18 cellular contexts compared by ENCODE assay signal in the genomic region with DNA sequence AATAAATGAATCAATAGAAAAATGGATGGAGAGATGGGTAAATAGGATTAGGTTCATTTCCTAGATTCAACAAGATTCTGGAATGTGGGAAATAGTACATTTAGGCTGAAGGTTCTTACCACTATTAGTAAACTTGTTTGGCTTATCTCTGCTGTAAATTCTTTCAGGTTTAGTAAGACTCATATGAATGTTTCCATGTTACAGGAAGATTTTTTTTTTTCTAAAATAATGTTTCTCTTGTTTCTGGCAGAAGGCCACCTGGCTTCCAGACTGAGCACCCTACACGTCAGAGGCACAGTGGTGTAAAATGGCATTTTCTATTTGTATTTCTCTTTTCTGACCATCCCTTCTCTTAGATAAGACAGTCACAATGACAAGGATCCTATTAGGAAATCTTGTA. TPM values are rescaled to one million over a fixed set of nuclear protein-coding genes. Genes with fewer than 3 reads are reported as not detected.
DNase-seq lines count a peak whose midpoint lies in the region; ATAC-seq and TF ChIP-seq lines count a peak whose summit lies in the region.
"Had no signal": no experiment of that assay in that cellular context is flagged by ENCODE, and none has a peak within 500 bp of the region (broad histone marks: within the 10 kb centered on the region; RNA-seq: fewer than 3 reads in every experiment).

No MANE protein-coding gene starts in this region.

- no peaks in the 10 kb centered on the region for H3K4me1 ChIP-seq in left lung
- H3K4me1 ChIP-seq: parathyroid adenoma, upper lobe of right lung had no signal

- POLR2A ChIA-PET in activated CD4-positive, alpha-beta memory T cell treated with anti-CD3 and anti-CD28 coated beads, Interleukin-2, amount 10 ng/mL, durations not matched to agents 7 days and 5 days (lab: Charles Lee): no interaction called here
- POLR2A ChIA-PET in T-cell (lab: Charles Lee): no interaction called here

- CTCF ChIA-PET in activated CD4-positive, alpha-beta memory T cell treated with anti-CD3 and anti-CD28 coated beads, Interleukin-2, amount 10 ng/mL, durations not matched to agents 7 days and 5 days (lab: Charles Lee): no interaction called here
- CTCF ChIA-PET in T-cell (lab: Charles Lee): no interaction called here

- intact Hi-C loops in left lung (cut with DNase I): no loop called here

- no peak overlapping the region for H3K27ac ChIP-seq in left lung
- H3K27ac ChIP-seq: KMS-11, parathyroid adenoma, SK-N-MC, upper lobe of right lung had no signal

- TF ChIP-seq CTCF in cardiac fibroblast (IDR thresholded peaks at IDR 0.05; ENCODE audit: low read depth, low read length) (no peak), left lung (IDR thresholded peaks at IDR 0.05) (no peak)

- H3K9me3 Mint-ChIP-seq in activated CD4-positive, alpha-beta memory T cell treated with anti-CD3 and anti-CD28 coated beads, Interleukin-2, amount 10 ng/mL, durations not matched to agents 7 days and 5 days: no peaks in the 10 kb centered on the region
- no peaks in the 10 kb centered on the region for H3K9me3 Mint-ChIP-seq in T-cell

- H3K27me3 ChIP-seq in left lung: no peaks in the 10 kb centered on the region
- H3K27me3 ChIP-seq: upper lobe of right lung had no signal

- no peaks in the 10 kb centered on the region for H3K4me1 Mint-ChIP-seq in activated CD4-positive, alpha-beta memory T cell treated with anti-CD3 and anti-CD28 coated beads, Interleukin-2, amount 10 ng/mL, durations not matched to agents 7 days and 5 days
- H3K4me1 Mint-ChIP-seq in T-cell: no peaks in the 10 kb centered on the region

- no peak overlapping the region for H3K4me3 Mint-ChIP-seq in activated CD4-positive, alpha-beta memory T cell treated with anti-CD3 and anti-CD28 coated beads, Interleukin-2, amount 10 ng/mL, durations not matched to agents 7 days and 5 days
- H3K4me3 Mint-ChIP-seq in T-cell: no peak overlapping the region
- H3K4me3 Mint-ChIP-seq: activated CD8-positive, alpha-beta T cell treated with anti-CD3 and anti-CD28 coated beads for 36 hours had no signal

- no peak overlapping the region for H3K27ac Mint-ChIP-seq in activated CD4-positive, alpha-beta memory T cell treated with anti-CD3 and anti-CD28 coated beads, Interleukin-2, amount 10 ng/mL, durations not matched to agents 7 days and 5 days
- H3K27ac Mint-ChIP-seq in T-cell: no peak overlapping the region
- H3K27ac Mint-ChIP-seq: activated CD8-positive, alpha-beta T cell treated with anti-CD3 and anti-CD28 coated beads for 36 hours had no signal

- no peaks in the 10 kb centered on the region for H3K9me3 ChIP-seq in left lung
- H3K9me3 ChIP-seq: upper lobe of right lung had no signal

- DNase-seq in AG08396 (ENCODE audit: low spot score): peak; percentile 31
- peak; percentile 65 for DNase-seq in HT1080 (ENCODE audit: low read depth)
- peak; percentile 82 to 91 for DNase-seq in cardiac fibroblast (ENCODE audit: low read depth in 2 of 2)
- no peak for DNase-seq in left lung
- no peak for DNase-seq in DMS79 treated with DMSO at 0.1 percent for 48 hours (lab: John Stamatoyannopoulos, UW)
- DNase-seq in activated CD4-positive, alpha-beta memory T cell treated with anti-CD3 and anti-CD28 coated beads, Interleukin-2, amount 10 ng/mL, durations not matched to agents 7 days and 5 days: no peak
- no peak for DNase-seq in NCI-H446 treated with DMSO at 0.1 percent for 48 hours (lab: John Stamatoyannopoulos, UW)
- no peak for DNase-seq in T-cell
- DNase-seq: activated CD8-positive, alpha-beta T cell treated with anti-CD3 and anti-CD28 coated beads for 36 hours; activated effector memory CD4-positive, alpha-beta T cell treated with Interleukin-2 at 50 U/mL for 16 hours; AML-193; midbrain; NCI-H2081 treated with DMSO at 0.1 percent for 48 hours; stimulated activated CD4-positive, alpha-beta T cell treated with anti-CD3 and anti-CD28 coated beads, Interleukin-1b, Interleukin-23, amount 100 ng/mL, for 48 hours; upper lobe of right lung had no signal

- no peaks in the 10 kb centered on the region for H3K36me3 Mint-ChIP-seq in activated CD4-positive, alpha-beta memory T cell treated with anti-CD3 and anti-CD28 coated beads, Interleukin-2, amount 10 ng/mL, durations not matched to agents 7 days and 5 days (ENCODE audit: low read depth)
- no peaks in the 10 kb centered on the region for H3K36me3 Mint-ChIP-seq in T-cell

- no peaks in the 10 kb centered on the region for H3K27me3 Mint-ChIP-seq in activated CD4-positive, alpha-beta memory T cell treated with anti-CD3 and anti-CD28 coated beads, Interleukin-2, amount 10 ng/mL, durations not matched to agents 7 days and 5 days
- H3K27me3 Mint-ChIP-seq in T-cell: no peaks in the 10 kb centered on the region
- H3K27me3 Mint-ChIP-seq: activated CD8-positive, alpha-beta T cell treated with anti-CD3 and anti-CD28 coated beads for 36 hours had no signal

- ATAC-seq in left lung: peak; percentile 53
- ATAC-seq in T-cell (replicated peaks in 1 of 4): no peak
- ATAC-seq: activated CD8-positive, alpha-beta T cell treated with anti-CD3 and anti-CD28 coated beads for 36 hours; upper lobe of right lung had no signal

- no peaks in the 10 kb centered on the region for H3K36me3 ChIP-seq in left lung
- H3K36me3 ChIP-seq: upper lobe of right lung had no signal

- no peak overlapping the region for H3K4me3 ChIP-seq in cardiac fibroblast (replicated peaks in 1 of 2; ENCODE audit: low read depth in 2 of 2, low read length in 2 of 2)
- H3K4me3 ChIP-seq in left lung: no peak overlapping the region
- H3K4me3 ChIP-seq: SK-N-MC, upper lobe of right lung had no signal

RNA-seq across cellular contexts. Expression of gene AASS, which starts 22.7 kb away (rescaled TPM):
- 6.9 and 10.7 TPM in 2 replicates for total RNA-seq in HT1080 (2014; rRNA removed; shearing (Covaris generic))
- polyA plus RNA-seq in HT1080 (2015; cell fraction: cytosol; rRNA removed): 1.3 and 3.5 TPM in 2 replicates
- 43.8 and 45.7 TPM in 2 replicates for polyA plus RNA-seq in HT1080 (2015; cell fraction: nucleus; rRNA removed)
- total RNA-seq in left lung (10 to 100 TPM; 27.4 to 33.1 TPM), T-cell (1 to 10 TPM; 2.5 to 5.4 (median 3.3) TPM)
- total RNA-seq in activated CD4-positive, alpha-beta memory T cell treated with anti-CD3 and anti-CD28 coated beads, Interleukin-2, amount 10 ng/mL, durations not matched to agents 7 days and 5 days: under 1 TPM; 0.81 to 0.93 TPM

Comparison
In these comparisons a context has a peak if more than half of its experiments do, and no peak if none do; other contexts are left out.
1. DNase-seq: peak in AG08396 (single experiment), HT1080 (single experiment) and cardiac fibroblast (2 of 2); none in left lung (0 of 2), DMS79 treated with DMSO at 0.1 percent for 48 hours (single experiment), activated CD4-positive, alpha-beta memory T cell treated with anti-CD3 and anti-CD28 coated beads, Interleukin-2, amount 10 ng/mL, durations not matched to agents 7 days and 5 days (single experiment), NCI-H446 treated with DMSO at 0.1 percent for 48 hours (single experiment) and T-cell (0 of 34).